In genomic region chr14:34355584-34356266, GRCh38 we compare ENCODE assay signal across 10 cellular contexts.
A peak's percentile ranks its signal among the peaks of the same experiment; 100 is the strongest.
DNase-seq lines count a peak whose midpoint lies in the region; ATAC-seq, FAIRE-seq and TF ChIP-seq lines count a peak whose summit lies in the region.
"Had no signal": no experiment of that assay in that cellular context is flagged by ENCODE, and none has a peak within 500 bp of the region (broad histone marks: within the 10 kb centered on the region; RNA-seq: fewer than 3 reads in every experiment).

No MANE protein-coding gene starts in this region.

- TF ChIP-seq EP300 in H1 (IDR thresholded peaks at IDR 0.05; ENCODE audit: borderline replicate concordance in 1 of 2, low read depth in 2 of 2, low read length in 2 of 2) = no peak

- ATAC-seq in HG02981 (IDR thresholded peaks at IDR 0.05; ENCODE audit: unreplicated experiment) (no peak), WTC11 (no peak)

- no peak overlapping the region for H2BK20ac ChIP-seq in H1 (ENCODE audit: low read length)

- no peak overlapping the region for H2BK5ac ChIP-seq in H1 (ENCODE audit: low read depth, low read length)

- POLR2A ChIA-PET in H1 (lab: Charles Lee; ENCODE audit: partially characterized antibody) = no interaction called here
- POLR2A ChIA-PET in WTC11 (lab: Charles Lee) = no interaction called here

- no peaks in the 10 kb centered on the region for H3K9me3 Mint-ChIP-seq in WTC11

- no peaks in the 10 kb centered on the region for H4K20me1 ChIP-seq in H1 (replicated peaks in 1 of 2; ENCODE audit: control insufficient read depth in 1 of 2, insufficient read depth in 2 of 2, low read length in 2 of 2)

- H3K27me3 ChIP-seq in H1 (replicated peaks in 1 of 4; ENCODE audit: control insufficient read depth in 3 of 4, extremely low read depth in 1 of 4, insufficient read depth in 3 of 4, low read length in 3 of 4) = peaks cover 0 to 1% (median 0%) of the 10 kb centered on the region in 4 experiments; a peak in 1 of 7 replicates

- peak overlapping the region; percentile 60; the same call in 1 of the 2 replicates for H2AFZ ChIP-seq in H1 (ENCODE audit: low read length)

- CTCF ChIA-PET in H1 (lab: Charles Lee; ENCODE audit: partially characterized antibody) = interaction anchor here (0.9 to 1.6 kb wide), 3 partner anchors 9 to 82 kb away, joined by 4 to 6 read pairs (median 4); no protein-coding TSS in a partner anchor
- CTCF ChIA-PET in WTC11 (lab: Charles Lee) = interaction anchor here (1.3 kb wide), 2 partner anchors 24 to 84 kb away, joined by 3 to 6 read pairs; no protein-coding TSS in a partner anchor

- H2BK120ac ChIP-seq in H1 (replicated peaks; ENCODE audit: low read depth, low read length) = no peak overlapping the region

- no peak overlapping the region for H3K27ac Mint-ChIP-seq in WTC11

- no peak overlapping the region for H3K23ac ChIP-seq in H1 (ENCODE audit: insufficient read length)

- H3K79me2 ChIP-seq in H1 (ENCODE audit: control insufficient read depth in 1 of 2, insufficient read depth in 2 of 2, low read length in 2 of 2) = no peaks in the 10 kb centered on the region

- H3K4me1 Mint-ChIP-seq in WTC11 = peaks cover 6% of the 10 kb centered on the region; the same call in 1 of the 2 replicates

- H2BK15ac ChIP-seq in H1 (ENCODE audit: low read length) = no peak overlapping the region

- no peak overlapping the region for H3K56ac ChIP-seq in H1 (replicated peaks; ENCODE audit: insufficient read length, low read depth, low read length)

- H3K4me1 ChIP-seq in H1 (replicated peaks in 1 of 4; ENCODE audit: control insufficient read depth in 3 of 4, insufficient read depth in 4 of 4, low read length in 3 of 4) = no peaks in the 10 kb centered on the region

- no peak for TF ChIP-seq CTCF in H1 (IDR thresholded peaks at IDR 0.05; ENCODE audit: control extremely low read depth in 1 of 3, insufficient read depth in 1 of 3, low read depth in 1 of 3, low read length in 3 of 3)
- TF ChIP-seq CTCF in WTC11 (IDR thresholded peaks at IDR 0.05) = no peak

- H4K8ac ChIP-seq in H1 (ENCODE audit: extremely low read depth, insufficient read depth, low read length) = no peak overlapping the region

- H3K9ac ChIP-seq in H1 (replicated peaks in 1 of 4; ENCODE audit: extremely low read depth in 1 of 4, low read depth in 3 of 4, low read length in 3 of 4) = no peak overlapping the region
- H3K9ac ChIP-seq: KMS-11 had no signal

- H3K27ac ChIP-seq in H1 (ENCODE audit: low read depth, low read length) = no peak overlapping the region
- H3K27ac ChIP-seq: KMS-11 had no signal

- no peak overlapping the region for H4K91ac ChIP-seq in H1 (replicated peaks; ENCODE audit: insufficient read length, low read length)

- H4K5ac ChIP-seq in H1 (ENCODE audit: insufficient read length, low read depth, low read length) = no peak overlapping the region

- no peaks in the 10 kb centered on the region for H3K27me3 Mint-ChIP-seq in WTC11 (ENCODE audit: low read depth)

- H2BK12ac ChIP-seq in H1 (ENCODE audit: low read depth, low read length) = no peak overlapping the region

- no peak overlapping the region for H2AK5ac ChIP-seq in H1 (ENCODE audit: low read depth, low read length)

- no peaks in the 10 kb centered on the region for H3K36me3 ChIP-seq in H1 (ENCODE audit: control insufficient read depth in 2 of 4, insufficient read depth in 4 of 4, low read length in 3 of 4)

- H3K36me3 Mint-ChIP-seq in WTC11 = no peaks in the 10 kb centered on the region

- no peak overlapping the region for H3K4me2 ChIP-seq in H1 (ENCODE audit: insufficient read depth in 1 of 2, low read depth in 2 of 2, low read length in 2 of 2)
- H3K4me2 ChIP-seq: KMS-11 had no signal

- TF ChIP-seq POLR2A in H1 (IDR thresholded peaks at IDR 0.05; ENCODE audit: control extremely low read depth in 1 of 2, low read depth in 2 of 2, low read length in 2 of 2) = no peak
- no peak for TF ChIP-seq POLR2A in GM12891 (IDR thresholded peaks at IDR 0.05; ENCODE audit: low read depth, low read length)

- H3K18ac ChIP-seq in H1 (ENCODE audit: extremely low read depth, low read length) = no peak overlapping the region

- no peak for FAIRE-seq in H1 (lab: Jason Lieb, UNC)
- no peak for FAIRE-seq in GM12891 (lab: Jason Lieb, UNC)

- H3K4me3 Mint-ChIP-seq in WTC11 = no peak overlapping the region

- H3K4me3 ChIP-seq in H1 (ENCODE audit: extremely low read depth in 1 of 4, insufficient read depth in 2 of 4, low read depth in 3 of 4, low read length in 4 of 4) = no peak overlapping the region

- H3K14ac ChIP-seq in H1 (ENCODE audit: insufficient read length) = no peak overlapping the region

- no peaks in the 10 kb centered on the region for H3K23me2 ChIP-seq in H1 (ENCODE audit: low read depth, low read length)

- DNase-seq in Ammon's horn (ENCODE audit: low spot score) (peak; percentile 68), NCI-H226 (peak; percentile 55), H1 (ENCODE audit: low read depth in 1 of 2, low spot score in 2 of 2) (no peak), middle frontal gyrus (ENCODE audit: extremely low spot score, low spot score) (peak; percentile 8), GM12891 (ENCODE audit: insufficient read length, low spot score) (no peak), WTC11 (ENCODE audit: low spot score) (no peak)
- no peak for DNase-seq in activated T-cell treated with anti-CD3 and anti-CD28 coated beads, Interleukin-2, amount 50 U/mL, for 1 hour
- DNase-seq: T-helper 9 cell had no signal

- 76% methylated on average over 2 of the region's 2 CpGs; no CpG with 5 or more reads in 1 of the 2 experiments for WGBS in H1 (ENCODE audit: extremely low coverage in 1 of 2, insufficient coverage in 1 of 2, insufficient read length in 1 of 2, insufficient replicate concordance in 2 of 2, low coverage in 1 of 2, low lambda C conversion rate in 2 of 2, missing lambda C conversion rate in 1 of 2), 2 experiments

- no peak overlapping the region for H3K4ac ChIP-seq in H1 (replicated peaks; ENCODE audit: insufficient read length, low read depth, low read length)

- H3K79me1 ChIP-seq in H1 (ENCODE audit: low read depth, low read length) = no peaks in the 10 kb centered on the region

- no peak for TF ChIP-seq RAD21 in H1 (IDR thresholded peaks at IDR 0.05 in 1 of 2, conservative IDR thresholded peaks at IDR 0.05 in 1 of 2; ENCODE audit: low read depth in 2 of 2, low read length in 2 of 2)

- no peaks in the 10 kb centered on the region for H3K9me3 ChIP-seq in H1 (ENCODE audit: insufficient read depth in 2 of 2, low read depth in 1 of 2, low read length in 1 of 2)

TF ChIP-seq in H1, 55 proteins besides CTCF, POLR2A, EP300 and RAD21:
- no peak for TF ChIP-seq POU5F1 (IDR thresholded peaks at IDR 0.05; ENCODE audit: low read depth, low read length)
TF ChIP-seq in H1: peak in this region for 0.

TF ChIP-seq in GM12891, 5 proteins besides CTCF, POLR2A, EP300 and RAD21:
- no peak for TF ChIP-seq TAF1 (IDR thresholded peaks at IDR 0.05; ENCODE audit: low read depth, low read length)
- no peak for TF ChIP-seq SPI1 (IDR thresholded peaks at IDR 0.05; ENCODE audit: low read depth, low read length)

TF ChIP-seq in WTC11, 78 proteins besides CTCF, POLR2A, EP300 and RAD21:
- no peak for TF ChIP-seq AR (CRISPR knock-in tag; IDR thresholded peaks at IDR 0.05)
- no peak for TF ChIP-seq HMGA2 (CRISPR knock-in tag; IDR thresholded peaks at IDR 0.05)
- TF ChIP-seq TCF7 (CRISPR knock-in tag; IDR thresholded peaks at IDR 0.05; ENCODE audit: low read depth) = no peak
- TF ChIP-seq ZNF512 (CRISPR knock-in tag; IDR thresholded peaks at IDR 0.05; ENCODE audit: borderline replicate concordance) = no peak
- no peak for TF ChIP-seq ZNF219 (CRISPR knock-in tag; IDR thresholded peaks at IDR 0.05; ENCODE audit: borderline replicate concordance)
- TF ChIP-seq FOXK1 (CRISPR knock-in tag; IDR thresholded peaks at IDR 0.05) = no peak
TF ChIP-seq in WTC11: peak in this region for 0.

Comparison
In these comparisons a context has a peak if more than half of its experiments do, and no peak if none do; other contexts are left out.
1. DNase-seq: peak in Ammon's horn (single experiment), NCI-H226 (single experiment) and middle frontal gyrus (single experiment); none in H1 (0 of 2), GM12891 (single experiment), WTC11 (single experiment) and activated T-cell treated with anti-CD3 and anti-CD28 coated beads, Interleukin-2, amount 50 U/mL, for 1 hour (single experiment).